ENCODE assay signal across 1 cellular context in the genomic region with DNA sequence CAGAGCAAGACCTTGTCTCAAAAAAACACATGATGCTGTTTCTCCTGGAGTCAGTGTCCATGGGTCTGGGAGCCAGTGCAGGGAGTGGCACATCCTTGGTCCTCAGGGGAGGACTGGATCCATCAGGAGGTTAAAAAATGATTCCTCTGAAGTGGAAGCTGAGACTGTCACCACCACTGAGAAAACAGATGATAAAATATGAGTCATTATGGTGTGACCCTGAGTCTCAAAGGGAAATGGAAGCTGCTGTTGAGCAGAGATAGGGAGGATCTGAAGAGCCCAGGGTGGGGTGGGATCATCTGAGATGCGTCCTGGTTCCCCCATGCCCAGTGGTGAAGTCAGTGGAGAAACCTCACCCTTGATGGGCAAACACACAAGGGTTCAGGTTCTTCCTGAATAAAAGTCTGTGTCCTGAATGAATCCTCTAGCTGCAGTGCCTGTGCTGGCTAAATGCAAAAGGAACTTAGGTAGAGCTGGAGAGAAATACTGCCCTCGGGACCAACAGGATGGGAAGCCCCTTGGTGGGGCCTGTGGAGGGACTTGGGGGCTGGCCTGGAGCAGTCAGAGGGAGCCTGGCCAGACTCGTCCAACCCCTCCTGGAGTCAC.
TF ChIP-seq lines count a peak whose summit lies in the region.

No MANE protein-coding gene starts in this region.

TF ChIP-seq in K562, 482 proteins besides CTCF, POLR2A, EP300 and RAD21 (continued from another document):
- TF ChIP-seq, protein P1, sequence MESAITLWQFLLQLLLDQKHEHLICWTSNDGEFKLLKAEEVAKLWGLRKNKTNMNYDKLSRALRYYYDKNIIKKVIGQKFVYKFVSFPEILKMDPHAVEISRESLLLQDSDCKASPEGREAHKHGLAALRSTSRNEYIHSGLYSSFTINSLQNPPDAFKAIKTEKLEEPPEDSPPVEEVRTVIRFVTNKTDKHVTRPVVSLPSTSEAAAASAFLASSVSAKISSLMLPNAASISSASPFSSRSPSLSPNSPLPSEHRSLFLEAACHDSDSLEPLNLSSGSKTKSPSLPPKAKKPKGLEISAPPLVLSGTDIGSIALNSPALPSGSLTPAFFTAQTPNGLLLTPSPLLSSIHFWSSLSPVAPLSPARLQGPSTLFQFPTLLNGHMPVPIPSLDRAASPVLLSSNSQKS (CRISPR knock-in tag; IDR thresholded peaks at IDR 0.05), result no peak
- no peak for TF ChIP-seq ETS2 (tag; IDR thresholded peaks at IDR 0.05; ENCODE audit: borderline replicate concordance, poor library complexity, severe bottlenecking)
- no peak for TF ChIP-seq RFX5 (IDR thresholded peaks at IDR 0.05; ENCODE audit: low read depth, low read length)
- no peak for TF ChIP-seq ZNF133 (CRISPR knock-in tag; IDR thresholded peaks at IDR 0.05)
- peak; percentile 85 for TF ChIP-seq PHB2 (IDR thresholded peaks at IDR 0.05; ENCODE audit: low read depth)
- no peak for TF ChIP-seq KDM2B (CRISPR knock-in tag; IDR thresholded peaks at IDR 0.05)
- no peak for TF ChIP-seq ZFP36 (IDR thresholded peaks at IDR 0.05; ENCODE audit: low read depth, low read length, partially characterized antibody)
- TF ChIP-seq CSDE1 (IDR thresholded peaks at IDR 0.05), result no peak
- TF ChIP-seq, protein P2, sequence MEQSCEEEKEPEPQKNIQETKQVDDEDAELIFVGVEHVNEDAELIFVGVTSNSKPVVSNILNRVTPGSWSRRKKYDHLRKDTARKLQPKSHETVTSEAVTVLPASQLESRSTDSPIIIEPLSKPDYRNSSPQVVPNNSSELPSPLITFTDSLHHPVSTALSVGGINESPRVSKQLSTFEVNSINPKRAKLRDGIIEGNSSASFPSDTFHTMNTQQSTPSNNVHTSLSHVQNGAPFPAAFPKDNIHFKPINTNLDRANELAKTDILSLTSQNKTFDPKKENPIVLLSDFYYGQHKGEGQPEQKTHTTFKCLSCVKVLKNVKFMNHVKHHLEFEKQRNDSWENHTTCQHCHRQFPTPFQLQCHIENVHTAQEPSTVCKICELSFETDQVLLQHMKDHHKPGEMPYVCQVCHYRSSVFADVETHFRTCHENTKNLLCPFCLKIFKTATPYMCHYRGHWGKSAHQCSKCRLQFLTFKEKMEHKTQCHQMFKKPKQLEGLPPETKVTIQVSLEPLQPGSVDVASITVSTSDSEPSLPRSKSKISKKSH (CRISPR knock-in tag; IDR thresholded peaks at IDR 0.05), result no peak
- TF ChIP-seq PHB (CRISPR knock-in tag; IDR thresholded peaks at IDR 0.05), result no peak
- no peak for TF ChIP-seq TCFL5 (CRISPR knock-in tag; conservative IDR thresholded peaks at IDR 0.05)
- no peak for TF ChIP-seq ZNF384 (IDR thresholded peaks at IDR 0.05; ENCODE audit: low read depth, low read length)
- TF ChIP-seq, protein P3, sequence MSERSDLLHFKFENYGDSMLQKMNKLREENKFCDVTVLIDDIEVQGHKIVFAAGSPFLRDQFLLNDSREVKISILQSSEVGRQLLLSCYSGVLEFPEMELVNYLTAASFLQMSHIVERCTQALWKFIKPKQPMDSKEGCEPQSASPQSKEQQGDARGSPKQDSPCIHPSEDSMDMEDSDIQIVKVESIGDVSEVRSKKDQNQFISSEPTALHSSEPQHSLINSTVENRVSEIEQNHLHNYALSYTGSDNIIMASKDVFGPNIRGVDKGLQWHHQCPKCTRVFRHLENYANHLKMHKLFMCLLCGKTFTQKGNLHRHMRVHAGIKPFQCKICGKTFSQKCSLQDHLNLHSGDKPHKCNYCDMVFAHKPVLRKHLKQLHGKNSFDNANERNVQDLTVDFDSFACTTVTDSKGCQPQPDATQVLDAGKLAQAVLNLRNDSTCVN (CRISPR knock-in tag; IDR thresholded peaks at IDR 0.05), result no peak
- TF ChIP-seq, protein P4, sequence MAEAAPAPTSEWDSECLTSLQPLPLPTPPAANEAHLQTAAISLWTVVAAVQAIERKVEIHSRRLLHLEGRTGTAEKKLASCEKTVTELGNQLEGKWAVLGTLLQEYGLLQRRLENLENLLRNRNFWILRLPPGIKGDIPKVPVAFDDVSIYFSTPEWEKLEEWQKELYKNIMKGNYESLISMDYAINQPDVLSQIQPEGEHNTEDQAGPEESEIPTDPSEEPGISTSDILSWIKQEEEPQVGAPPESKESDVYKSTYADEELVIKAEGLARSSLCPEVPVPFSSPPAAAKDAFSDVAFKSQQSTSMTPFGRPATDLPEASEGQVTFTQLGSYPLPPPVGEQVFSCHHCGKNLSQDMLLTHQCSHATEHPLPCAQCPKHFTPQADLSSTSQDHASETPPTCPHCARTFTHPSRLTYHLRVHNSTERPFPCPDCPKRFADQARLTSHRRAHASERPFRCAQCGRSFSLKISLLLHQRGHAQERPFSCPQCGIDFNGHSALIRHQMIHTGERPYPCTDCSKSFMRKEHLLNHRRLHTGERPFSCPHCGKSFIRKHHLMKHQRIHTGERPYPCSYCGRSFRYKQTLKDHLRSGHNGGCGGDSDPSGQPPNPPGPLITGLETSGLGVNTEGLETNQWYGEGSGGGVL (CRISPR knock-in tag; IDR thresholded peaks at IDR 0.05), result no peak
- no peak for TF ChIP-seq SMAD2 (IDR thresholded peaks at IDR 0.05; ENCODE audit: low read depth, low read length)
- TF ChIP-seq CHD1 (IDR thresholded peaks at IDR 0.05; ENCODE audit: low read length), result no peak
- no peak for TF ChIP-seq ZNF124 (CRISPR knock-in tag; IDR thresholded peaks at IDR 0.05)
- no peak for TF ChIP-seq HLTF (IDR thresholded peaks at IDR 0.05)
- TF ChIP-seq ZNF175 (CRISPR knock-in tag; IDR thresholded peaks at IDR 0.05; ENCODE audit: low read depth), result peak; percentile 88
- no peak for TF ChIP-seq MCM5 (IDR thresholded peaks at IDR 0.05; ENCODE audit: low read depth)
- no peak for TF ChIP-seq ZC3H4 (CRISPR knock-in tag; IDR thresholded peaks at IDR 0.05; ENCODE audit: borderline replicate concordance)
- TF ChIP-seq, protein P5, sequence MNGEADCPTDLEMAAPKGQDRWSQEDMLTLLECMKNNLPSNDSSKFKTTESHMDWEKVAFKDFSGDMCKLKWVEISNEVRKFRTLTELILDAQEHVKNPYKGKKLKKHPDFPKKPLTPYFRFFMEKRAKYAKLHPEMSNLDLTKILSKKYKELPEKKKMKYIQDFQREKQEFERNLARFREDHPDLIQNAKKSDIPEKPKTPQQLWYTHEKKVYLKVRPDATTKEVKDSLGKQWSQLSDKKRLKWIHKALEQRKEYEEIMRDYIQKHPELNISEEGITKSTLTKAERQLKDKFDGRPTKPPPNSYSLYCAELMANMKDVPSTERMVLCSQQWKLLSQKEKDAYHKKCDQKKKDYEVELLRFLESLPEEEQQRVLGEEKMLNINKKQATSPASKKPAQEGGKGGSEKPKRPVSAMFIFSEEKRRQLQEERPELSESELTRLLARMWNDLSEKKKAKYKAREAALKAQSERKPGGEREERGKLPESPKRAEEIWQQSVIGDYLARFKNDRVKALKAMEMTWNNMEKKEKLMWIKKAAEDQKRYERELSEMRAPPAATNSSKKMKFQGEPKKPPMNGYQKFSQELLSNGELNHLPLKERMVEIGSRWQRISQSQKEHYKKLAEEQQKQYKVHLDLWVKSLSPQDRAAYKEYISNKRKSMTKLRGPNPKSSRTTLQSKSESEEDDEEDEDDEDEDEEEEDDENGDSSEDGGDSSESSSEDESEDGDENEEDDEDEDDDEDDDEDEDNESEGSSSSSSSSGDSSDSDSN (IDR thresholded peaks at IDR 0.05; ENCODE audit: borderline replicate concordance in 1 of 2, low read depth in 2 of 2, low read length in 2 of 2), result peak in 1 of 2 experiments; percentile 71; a peak in 1 of 4 replicates
- TF ChIP-seq ZNF431 (CRISPR knock-in tag; IDR thresholded peaks at IDR 0.05), result no peak
- TF ChIP-seq NR2C1 (IDR thresholded peaks at IDR 0.05), result peak; percentile 46; the same call in 1 of the 2 replicates
- peak; percentile 61; the same call in 1 of the 2 replicates for TF ChIP-seq NR2C1 (tag; IDR thresholded peaks at IDR 0.05)
- TF ChIP-seq ETV1 (tag; conservative IDR thresholded peaks at IDR 0.05; ENCODE audit: low read depth), result peak; percentile 46; the same call in 1 of the 2 replicates
- TF ChIP-seq, protein P6, sequence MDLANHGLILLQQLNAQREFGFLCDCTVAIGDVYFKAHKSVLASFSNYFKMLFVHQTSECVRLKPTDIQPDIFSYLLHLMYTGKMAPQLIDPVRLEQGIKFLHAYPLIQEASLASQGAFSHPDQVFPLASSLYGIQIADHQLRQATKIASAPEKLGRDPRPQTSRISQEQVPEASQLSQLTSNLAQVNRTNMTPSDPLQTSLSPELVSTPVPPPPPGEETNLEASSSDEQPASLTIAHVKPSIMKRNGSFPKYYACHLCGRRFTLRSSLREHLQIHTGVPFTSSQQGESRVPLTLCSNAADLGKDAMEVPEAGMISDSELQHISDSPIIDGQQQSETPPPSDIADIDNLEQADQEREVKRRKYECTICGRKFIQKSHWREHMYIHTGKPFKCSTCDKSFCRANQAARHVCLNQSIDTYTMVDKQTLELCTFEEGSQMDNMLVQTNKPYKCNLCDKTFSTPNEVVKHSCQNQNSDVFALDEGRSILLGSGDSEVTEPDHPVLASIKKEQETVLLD (IDR thresholded peaks at IDR 0.05), result peak; percentile 79; the same call in 1 of the 2 replicates
- 0 out of 2 replicates have a peak, but pooled peaks have one; percentile 12 for TF ChIP-seq ZC3H11A (IDR thresholded peaks at IDR 0.05; ENCODE audit: low read depth, low read length)
- no peak for TF ChIP-seq ASH1L (IDR thresholded peaks at IDR 0.05; ENCODE audit: borderline replicate concordance, low read depth, partially characterized antibody)
- peak; percentile 20; the same call in 1 of the 2 replicates for TF ChIP-seq PHF8 (IDR thresholded peaks at IDR 0.05; ENCODE audit: borderline replicate concordance, low read length)
- TF ChIP-seq JUND (IDR thresholded peaks at IDR 0.05; ENCODE audit: borderline replicate concordance, low read depth, low read length), result peak; percentile 100
- peak; percentile 99 for TF ChIP-seq JUND (tag; IDR thresholded peaks at IDR 0.05; ENCODE audit: borderline replicate concordance, low read depth, low read length)
- TF ChIP-seq SUPT5H (IDR thresholded peaks at IDR 0.05), result no peak
- no peak for TF ChIP-seq XRCC5 (IDR thresholded peaks at IDR 0.05; ENCODE audit: low read depth, low read length)
- TF ChIP-seq ZBTB7A (IDR thresholded peaks at IDR 0.05; ENCODE audit: borderline replicate concordance, control insufficient read depth, low read depth, low read length), result no peak
- no peak for TF ChIP-seq HEY1 (CRISPR knock-in tag; IDR thresholded peaks at IDR 0.05; ENCODE audit: borderline replicate concordance)
- TF ChIP-seq DACH1 (IDR thresholded peaks at IDR 0.05; ENCODE audit: partially characterized antibody), result no peak
